Comparison of ENCODE assay signal across 25 cellular contexts in the genomic region with DNA sequence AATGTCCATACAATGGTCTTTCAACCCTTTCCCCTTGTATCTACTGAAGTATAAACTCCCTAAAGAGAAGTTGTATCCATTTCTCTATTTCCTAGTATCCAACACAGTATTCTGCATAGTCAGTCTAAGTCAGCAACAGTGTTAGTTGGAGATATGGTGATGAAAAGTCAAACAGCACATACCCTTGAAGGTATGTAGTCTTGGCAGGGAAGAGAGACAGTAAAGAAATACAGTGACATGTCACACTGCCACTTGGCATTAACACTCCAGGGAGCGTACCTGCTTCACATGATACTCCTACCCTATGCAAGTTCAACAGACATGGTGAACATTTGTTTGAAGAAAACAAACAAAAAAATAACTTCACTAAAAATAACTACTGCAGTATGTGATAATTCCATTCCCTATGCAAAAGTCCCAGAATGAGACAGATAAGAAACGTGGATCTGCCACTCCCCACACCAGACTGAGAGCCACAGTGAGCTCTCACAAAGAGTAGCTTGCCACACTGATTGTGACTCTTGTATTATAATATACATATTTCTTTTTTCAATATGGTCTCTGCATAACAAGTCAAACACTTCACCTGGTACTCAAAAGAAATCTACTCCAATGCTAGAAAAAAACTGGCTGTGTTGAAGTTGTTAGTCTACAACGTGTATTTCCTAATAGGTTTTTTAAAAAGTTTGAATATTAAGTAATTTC. TPM values are rescaled to one million over a fixed set of nuclear protein-coding genes. Genes with fewer than 3 reads are reported as not detected.
A peak's percentile ranks its signal among the peaks of the same experiment; 100 is the strongest.
DNase-seq lines count a peak whose midpoint lies in the region; ATAC-seq and TF ChIP-seq lines count a peak whose summit lies in the region.
"Had no signal": no experiment of that assay in that cellular context is flagged by ENCODE, and none has a peak within 500 bp of the region (broad histone marks: within the 10 kb centered on the region; RNA-seq: fewer than 3 reads in every experiment).

No MANE protein-coding gene starts in this region.

- H3K27ac ChIP-seq in PC-3 (ENCODE audit: low read length) (no peak overlapping the region), cardiac muscle cell (peak overlapping the region; percentile 62), psoas muscle (no peak overlapping the region)
- H3K27ac ChIP-seq in effector memory CD4-positive, alpha-beta T cell (ENCODE audit: insufficient read depth, low read length, poor library complexity, severe bottlenecking), result no peak overlapping the region
- H3K27ac ChIP-seq: neutrophil, SJSA1, WERI-Rb-1 had no signal

- H2AFZ ChIP-seq in PC-3 (ENCODE audit: low read length), result no peak overlapping the region
- H2AFZ ChIP-seq: GM23338 had no signal

- H3K4me2 ChIP-seq in PC-3 (ENCODE audit: low read length), result no peak overlapping the region
- H3K4me2 ChIP-seq: GM23338 had no signal

- no peak overlapping the region for H3K4me3 ChIP-seq in PC-3 (ENCODE audit: low read length)
- no peak overlapping the region for H3K4me3 ChIP-seq in cardiac muscle cell
- no peak overlapping the region for H3K4me3 ChIP-seq in psoas muscle
- no peak overlapping the region for H3K4me3 ChIP-seq in effector memory CD4-positive, alpha-beta T cell (ENCODE audit: insufficient read depth, low read depth, low read length, poor library complexity, severe bottlenecking)
- H3K4me3 ChIP-seq: GM23338, SJSA1 had no signal

- no peak overlapping the region for H3K9ac ChIP-seq in PC-3 (ENCODE audit: low read length)

- no peak overlapping the region for H3K27ac Mint-ChIP-seq in activated naive CD4-positive, alpha-beta T cell treated with anti-CD3 and anti-CD28 coated beads, Interleukin-2, amount 50 U/mL, for 24 hours
- H3K27ac Mint-ChIP-seq in immature natural killer cell, result no peak overlapping the region
- H3K27ac Mint-ChIP-seq: activated naive CD4-positive, alpha-beta T cell treated with anti-CD3 and anti-CD28 coated beads for 36 hours; GM23338 had no signal

- H3K36me3 ChIP-seq in PC-3 (ENCODE audit: low read depth, low read length) (0 out of 2 replicates have a peak, but pooled peaks cover 3% of the 10 kb centered on the region), cardiac muscle cell (no peaks in the 10 kb centered on the region), psoas muscle (ENCODE audit: insufficient read depth in 1 of 2, low read depth in 1 of 2) (no peaks in the 10 kb centered on the region)
- H3K36me3 ChIP-seq in effector memory CD4-positive, alpha-beta T cell (ENCODE audit: control insufficient read depth, insufficient read depth, low read length), result no peaks in the 10 kb centered on the region
- H3K36me3 ChIP-seq: neutrophil, SJSA1, WERI-Rb-1 had no signal

- peaks cover 26% of the 10 kb centered on the region for H3K4me1 ChIP-seq in PC-3 (ENCODE audit: insufficient read depth, low read length)
- H3K4me1 ChIP-seq in cardiac muscle cell (ENCODE audit: low read depth), result peaks cover 34% of the 10 kb centered on the region
- peaks cover 34% of the 10 kb centered on the region for H3K4me1 ChIP-seq in psoas muscle
- H3K4me1 ChIP-seq in effector memory CD4-positive, alpha-beta T cell (ENCODE audit: control insufficient read depth, insufficient read depth, low read length, poor library complexity, severe bottlenecking), result peaks cover 7% of the 10 kb centered on the region
- H3K4me1 ChIP-seq: SJSA1 had no signal

- H3K9me2 ChIP-seq in PC-3 (replicated peaks; ENCODE audit: low read length), result no peaks in the 10 kb centered on the region

- H3K36me3 Mint-ChIP-seq in activated naive CD4-positive, alpha-beta T cell treated with anti-CD3 and anti-CD28 coated beads, Interleukin-2, amount 50 U/mL, for 24 hours, result peaks cover 2% of the 10 kb centered on the region
- no peaks in the 10 kb centered on the region for H3K36me3 Mint-ChIP-seq in immature natural killer cell

- H3F3A ChIP-seq in PC-3 (ENCODE audit: low read length, unreplicated experiment), result no peaks in the 10 kb centered on the region

- no peaks in the 10 kb centered on the region for H3K9me3 Mint-ChIP-seq in activated naive CD4-positive, alpha-beta T cell treated with anti-CD3 and anti-CD28 coated beads, Interleukin-2, amount 50 U/mL, for 24 hours
- no peaks in the 10 kb centered on the region for H3K9me3 Mint-ChIP-seq in immature natural killer cell
- H3K9me3 Mint-ChIP-seq: activated naive CD4-positive, alpha-beta T cell treated with anti-CD3 and anti-CD28 coated beads for 36 hours; GM23338; IgD-negative memory B cell had no signal

- peaks cover 74% of the 10 kb centered on the region for H4K20me1 ChIP-seq in PC-3 (ENCODE audit: low read length)

- no peaks in the 10 kb centered on the region for H3K27me3 Mint-ChIP-seq in activated naive CD4-positive, alpha-beta T cell treated with anti-CD3 and anti-CD28 coated beads, Interleukin-2, amount 50 U/mL, for 24 hours
- H3K27me3 Mint-ChIP-seq in immature natural killer cell (ENCODE audit: low read depth in 3 of 3), result no peaks in the 10 kb centered on the region
- H3K27me3 Mint-ChIP-seq: IgD-negative memory B cell had no signal

- ATAC-seq in PC-3 (peak; percentile 29; the same call in 1 of the 2 replicates), psoas muscle (peak; percentile 27 to 70 (median 46))
- ATAC-seq: GM23338, left lobe of liver had no signal

- intact Hi-C loops in PC-3 (cut with micrococcal nuclease), result no loop called here
- intact Hi-C loops in psoas muscle (cut with DNase I), result no loop called here

- peaks cover 64% of the 10 kb centered on the region for H3K4me1 Mint-ChIP-seq in activated naive CD4-positive, alpha-beta T cell treated with anti-CD3 and anti-CD28 coated beads, Interleukin-2, amount 50 U/mL, for 24 hours
- peaks cover 38 to 58% of the 10 kb centered on the region in 2 donors for H3K4me1 Mint-ChIP-seq in immature natural killer cell

- no TSS peak for BruUV-seq in PC-3 (replicated peaks; lab: Mats Ljungman, UMichigan)

- WGBS in psoas muscle, 3 donors, result 39 to 64% (median 50%) methylated on average over 3 of the region's 3 CpGs

- POLR2A ChIA-PET in PC-3 (lab: Charles Lee; ENCODE audit: unreplicated experiment), result no interaction called here

- H3K4me3 Mint-ChIP-seq in activated naive CD4-positive, alpha-beta T cell treated with anti-CD3 and anti-CD28 coated beads, Interleukin-2, amount 50 U/mL, for 24 hours, result peak overlapping the region; percentile 2
- H3K4me3 Mint-ChIP-seq in immature natural killer cell, result no peak overlapping the region
- H3K4me3 Mint-ChIP-seq: activated naive CD4-positive, alpha-beta T cell treated with anti-CD3 and anti-CD28 coated beads for 36 hours; GM23338; IgD-negative memory B cell had no signal

- CTCF ChIA-PET in PC-3 (lab: Charles Lee), result no interaction called here

- H3K9me3 ChIP-seq in PC-3 (ENCODE audit: low read length) (no peaks in the 10 kb centered on the region), cardiac muscle cell (ENCODE audit: low read depth) (no peaks in the 10 kb centered on the region), psoas muscle (no peaks in the 10 kb centered on the region)
- no peaks in the 10 kb centered on the region for H3K9me3 ChIP-seq in effector memory CD4-positive, alpha-beta T cell (ENCODE audit: control insufficient read depth, low read length)
- H3K9me3 ChIP-seq: neutrophil, SJSA1 had no signal

- TF ChIP-seq CTCF in PC-3 (conservative IDR thresholded peaks at IDR 0.05; ENCODE audit: low read depth, low read length) (no peak), cardiac muscle cell (IDR thresholded peaks at IDR 0.05; ENCODE audit: low read depth, low read length) (no peak), psoas muscle (IDR thresholded peaks at IDR 0.05) (no peak)

- H3K79me2 ChIP-seq in PC-3 (ENCODE audit: low read length), result peaks cover 99% of the 10 kb centered on the region

- H3K27me3 ChIP-seq in PC-3 (ENCODE audit: low read length) (no peaks in the 10 kb centered on the region), cardiac muscle cell (no peaks in the 10 kb centered on the region), psoas muscle (ENCODE audit: insufficient read depth in 3 of 3, low read length in 2 of 3) (no peaks in the 10 kb centered on the region)
- H3K27me3 ChIP-seq in effector memory CD4-positive, alpha-beta T cell (replicated peaks; ENCODE audit: control insufficient read depth, insufficient read depth, low read length, poor library complexity, severe bottlenecking), result no peaks in the 10 kb centered on the region
- H3K27me3 ChIP-seq: neutrophil, SJSA1 had no signal

- DNase-seq in activated naive CD4-positive, alpha-beta T cell (lab: John Stamatoyannopoulos, UW), result no peak
- DNase-seq in PC-3 (no peak), cardiac muscle cell (ENCODE audit: low read depth in 1 of 2, low spot score in 1 of 2) (no peak), psoas muscle (no peak), immature natural killer cell (no peak)
- DNase-seq in effector memory CD4-positive, alpha-beta T cell, result no peak
- DNase-seq in stimulated activated naive CD4-positive, alpha-beta T cell treated with Interleukin-2 at 50 U/mL for 16 hours (lab: John Stamatoyannopoulos, UW), result no peak
- DNase-seq: activated CD4-positive, alpha-beta T cell treated with anti-CD3 and anti-CD28 coated beads, Interleukin-2, amount 50 U/mL, for 48 hours; activated naive CD4-positive, alpha-beta T cell treated with anti-CD3 and anti-CD28 coated beads for 36 hours; C1 segment of cervical spinal cord; cerebellar nuclear complex; GDM1; glutamatergic neuron; MM.1S; NCI-H146; NCI-H748 treated with DMSO at 0.1 percent for 48 hours; right cardiac atrium; T-helper 2 cell; WERI-Rb-1 had no signal

RNA-seq across cellular contexts. Expression of a gene that starts 5.9 kb away (rescaled TPM):
- total RNA-seq in PC-3 (2014; rRNA removed) (80.5 and 105 TPM in 2 replicates), cardiac muscle cell (39.6 and 48.0 TPM in 2 replicates), psoas muscle (10 to 100 TPM; 16.4 to 24.5 (median 21.3) TPM)
- polyA plus RNA-seq in cardiac muscle cell (51.6 and 56.9 TPM in 2 replicates), psoas muscle (10 to 100 TPM; 20.8 to 47.9 (median 41.5) TPM), immature natural killer cell (100 to 1,000 TPM in 2 of 3 donors, 10 to 100 TPM in 1; 93.4 to 126 (median 106) TPM)

RNA-seq across cellular contexts. Expression of a gene that starts 6.7 kb away (rescaled TPM):
- total RNA-seq in PC-3 (2014; rRNA removed) (0.52 and 1.3 TPM in 2 replicates), cardiac muscle cell (23.9 and 33.5 TPM in 2 replicates), psoas muscle (1 to 10 TPM; 1.8 to 3.6 (median 2.6) TPM)
- polyA plus RNA-seq in cardiac muscle cell (81.2 and 117 TPM in 2 replicates), psoas muscle (1 to 10 TPM; 1.8 to 5.0 (median 4.5) TPM), immature natural killer cell (10 to 100 TPM; 19.3 to 25.2 (median 19.3) TPM)
